In the genomic region with DNA sequence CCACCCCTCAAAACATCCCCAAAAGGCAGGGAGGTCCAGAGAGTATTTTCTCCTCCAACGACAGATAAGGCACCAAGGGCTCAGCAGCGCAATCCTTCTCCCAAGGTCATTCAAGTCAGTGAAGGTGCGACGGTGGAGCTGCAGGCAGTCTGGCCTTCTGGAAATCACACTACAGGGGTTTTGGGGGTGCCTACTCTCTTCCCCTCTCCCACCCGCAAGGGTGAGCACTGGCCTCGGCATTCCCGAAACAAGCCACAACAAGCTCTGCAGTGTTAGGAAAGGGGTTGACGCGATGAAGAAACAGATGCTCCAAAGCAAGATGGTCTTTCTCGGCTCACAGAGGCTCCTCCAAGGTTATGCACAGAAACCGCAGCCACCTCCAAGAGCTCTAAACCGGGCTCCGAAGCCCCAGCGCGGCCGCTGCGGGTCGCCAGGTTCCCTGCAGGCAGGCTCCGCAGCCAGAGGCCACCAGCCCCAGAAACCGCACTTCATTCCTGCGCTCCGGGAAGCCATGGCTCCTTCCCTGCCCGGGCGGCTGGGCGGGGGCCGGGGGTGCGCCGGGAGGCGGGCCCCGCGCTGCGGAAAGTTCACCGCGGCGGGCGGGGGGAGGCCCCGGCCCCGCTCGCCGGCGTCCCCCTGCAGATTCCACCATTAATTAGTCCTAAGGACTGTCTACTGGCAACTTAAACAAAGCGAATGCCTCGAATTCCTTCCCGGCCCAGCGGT, we compare ENCODE assay signal across 1 cellular context.
TF ChIP-seq lines count a peak whose summit lies in the region.

No MANE protein-coding gene starts in this region.

TF ChIP-seq in HEK293, 187 proteins besides CTCF, POLR2A, EP300 and RAD21 (continued from another document):
- TF ChIP-seq, protein P1, sequence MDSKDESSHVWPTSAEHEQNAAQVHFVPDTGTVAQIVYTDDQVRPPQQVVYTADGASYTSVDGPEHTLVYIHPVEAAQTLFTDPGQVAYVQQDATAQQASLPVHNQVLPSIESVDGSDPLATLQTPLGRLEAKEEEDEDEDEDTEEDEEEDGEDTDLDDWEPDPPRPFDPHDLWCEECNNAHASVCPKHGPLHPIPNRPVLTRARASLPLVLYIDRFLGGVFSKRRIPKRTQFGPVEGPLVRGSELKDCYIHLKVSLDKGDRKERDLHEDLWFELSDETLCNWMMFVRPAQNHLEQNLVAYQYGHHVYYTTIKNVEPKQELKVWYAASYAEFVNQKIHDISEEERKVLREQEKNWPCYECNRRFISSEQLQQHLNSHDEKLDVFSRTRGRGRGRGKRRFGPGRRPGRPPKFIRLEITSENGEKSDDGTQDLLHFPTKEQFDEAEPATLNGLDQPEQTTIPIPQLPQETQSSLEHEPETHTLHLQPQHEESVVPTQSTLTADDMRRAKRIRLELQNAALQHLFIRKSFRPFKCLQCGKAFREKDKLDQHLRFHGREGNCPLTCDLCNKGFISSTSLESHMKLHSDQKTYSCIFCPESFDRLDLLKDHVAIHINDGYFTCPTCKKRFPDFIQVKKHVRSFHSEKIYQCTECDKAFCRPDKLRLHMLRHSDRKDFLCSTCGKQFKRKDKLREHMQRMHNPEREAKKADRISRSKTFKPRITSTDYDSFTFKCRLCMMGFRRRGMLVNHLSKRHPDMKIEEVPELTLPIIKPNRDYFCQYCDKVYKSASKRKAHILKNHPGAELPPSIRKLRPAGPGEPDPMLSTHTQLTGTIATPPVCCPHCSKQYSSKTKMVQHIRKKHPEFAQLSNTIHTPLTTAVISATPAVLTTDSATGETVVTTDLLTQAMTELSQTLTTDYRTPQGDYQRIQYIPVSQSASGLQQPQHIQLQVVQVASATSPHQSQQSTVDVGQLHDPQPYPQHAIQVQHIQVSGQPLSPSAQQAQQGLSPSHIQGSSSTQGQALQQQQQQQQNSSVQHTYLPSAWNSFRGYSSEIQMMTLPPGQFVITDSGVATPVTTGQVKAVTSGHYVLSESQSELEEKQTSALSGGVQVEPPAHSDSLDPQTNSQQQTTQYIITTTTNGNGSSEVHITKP (tag by site-specific recombination; IDR thresholded peaks at IDR 0.05), result peak; percentile 53
- TF ChIP-seq SP7 (tag by site-specific recombination; IDR thresholded peaks at IDR 0.05), result peak; percentile 37; the same call in 1 of the 2 replicates
